21 cellular contexts compared by ENCODE assay signal in the genomic region with DNA sequence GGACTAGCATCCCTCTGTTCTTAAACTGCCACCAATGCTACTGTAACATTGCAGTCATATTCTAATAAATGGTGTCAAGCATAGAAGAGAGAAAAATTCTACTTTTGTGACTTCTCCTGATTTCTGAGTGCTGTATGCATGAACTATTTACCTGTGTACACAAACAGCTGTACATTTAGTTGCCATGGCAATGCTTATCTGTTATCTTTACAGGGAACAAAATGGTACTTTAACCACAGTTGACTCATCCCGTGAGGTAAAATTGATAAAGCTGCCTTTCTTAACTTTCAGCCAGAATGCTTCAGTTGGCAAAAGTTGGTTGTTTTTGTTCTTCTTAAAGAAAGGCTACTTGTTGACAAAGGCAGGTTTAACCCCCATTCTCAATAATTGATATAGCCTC.
DNase-seq lines count a peak whose midpoint lies in the region; ATAC-seq and TF ChIP-seq lines count a peak whose summit lies in the region.
"Had no signal": no experiment of that assay in that cellular context is flagged by ENCODE, and none has a peak within 500 bp of the region (broad histone marks: within the 10 kb centered on the region; RNA-seq: fewer than 3 reads in every experiment).

No MANE protein-coding gene starts in this region.

- H3K4me1 Mint-ChIP-seq in Calu3 (ENCODE audit: low read depth, unreplicated experiment), result peaks cover 9% of the 10 kb centered on the region
- H3K4me1 Mint-ChIP-seq: activated naive CD4-positive, alpha-beta T cell treated with anti-CD3 and anti-CD28 coated beads, Interleukin-2, amount 50 U/mL, for 24 hours; T-cell had no signal

- no TSS peak for BruUV-seq in Calu3 (replicated peaks; lab: Mats Ljungman, UMichigan)

- H3K9me3 Mint-ChIP-seq in Calu3 (ENCODE audit: low read depth, unreplicated experiment), result peaks cover 2% of the 10 kb centered on the region
- H3K9me3 Mint-ChIP-seq: activated naive CD4-positive, alpha-beta T cell treated with anti-CD3 and anti-CD28 coated beads, Interleukin-2, amount 50 U/mL, for 24 hours; activated T-helper 1 cell treated with anti-CD3 and anti-CD28 coated beads, Interleukin-12 subunit alpha, Interleukin-12 subunit beta, Interleukin-2, Interleukin-4 antibody, amounts not matched to agents 30 ng/mL and 10 ng/mL and 1 ng/mL, durations not matched to agents 14 hours and 24 hours and 36 hours had no signal

- CTCF ChIA-PET in Calu3 (lab: Charles Lee), result no interaction called here

- H3K4me3 ChIP-seq in LNCaP clone FGC (ENCODE audit: low read depth, low read length), result no peak overlapping the region
- no peak overlapping the region for H3K4me3 ChIP-seq in choroid plexus epithelial cell (ENCODE audit: low read depth, low read length)
- H3K4me3 ChIP-seq: body of pancreas had no signal

- H3K4me3 Mint-ChIP-seq in Calu3 (ENCODE audit: low read depth, unreplicated experiment), result peak overlapping the region; percentile 44
- H3K4me3 Mint-ChIP-seq: activated naive CD4-positive, alpha-beta T cell treated with anti-CD3 and anti-CD28 coated beads, Interleukin-2, amount 50 U/mL, for 24 hours; activated T-helper 1 cell treated with anti-CD3 and anti-CD28 coated beads, Interleukin-12 subunit alpha, Interleukin-12 subunit beta, Interleukin-2, Interleukin-4 antibody, amounts not matched to agents 30 ng/mL and 10 ng/mL and 1 ng/mL, durations not matched to agents 14 hours and 24 hours and 36 hours; T-cell had no signal

- H3K27ac Mint-ChIP-seq in Calu3 (ENCODE audit: unreplicated experiment), result peak overlapping the region; percentile 50
- H3K27ac Mint-ChIP-seq: activated naive CD4-positive, alpha-beta T cell treated with anti-CD3 and anti-CD28 coated beads, Interleukin-2, amount 50 U/mL, for 24 hours; activated T-helper 1 cell treated with anti-CD3 and anti-CD28 coated beads, Interleukin-12 subunit alpha, Interleukin-12 subunit beta, Interleukin-2, Interleukin-4 antibody, amounts not matched to agents 30 ng/mL and 10 ng/mL and 1 ng/mL, durations not matched to agents 14 hours and 24 hours and 36 hours; T-cell had no signal

- ATAC-seq in GM19395 (IDR thresholded peaks at IDR 0.05; ENCODE audit: unreplicated experiment) (peak; percentile 65), HG03521 (IDR thresholded peaks at IDR 0.05; ENCODE audit: unreplicated experiment) (no peak)
- ATAC-seq: body of pancreas, T-cell had no signal

- H3K27me3 Mint-ChIP-seq in Calu3 (ENCODE audit: unreplicated experiment), result no peaks in the 10 kb centered on the region
- H3K27me3 Mint-ChIP-seq: activated naive CD4-positive, alpha-beta T cell treated with anti-CD3 and anti-CD28 coated beads, Interleukin-2, amount 50 U/mL, for 24 hours; T-cell had no signal

- DNase-seq in Calu3 (no peak), LNCaP clone FGC (ENCODE audit: low read depth) (peak; percentile 67), choroid plexus epithelial cell (ENCODE audit: low read depth) (peak; percentile 4), GM19240 (ENCODE audit: insufficient read length, low spot score) (no peak), NOMO-1 (lab: John Stamatoyannopoulos, UW; ENCODE audit: unreplicated experiment in 2 of 2) (no peak), retina (no peak)
- DNase-seq: activated CD4-positive, alpha-beta T cell treated with anti-CD3 and anti-CD28 coated beads for 4 hours; body of pancreas; C1 segment of cervical spinal cord; hypothalamus; KBM-7; kidney; NCI-H1694 treated with DMSO at 0.1 percent for 48 hours; NCI-H748 treated with DMSO at 0.1 percent for 48 hours; occipital lobe; SHP77; T-cell had no signal

- no peaks in the 10 kb centered on the region for H3K36me3 Mint-ChIP-seq in Calu3 (ENCODE audit: insufficient read depth, unreplicated experiment)
- H3K36me3 Mint-ChIP-seq: activated naive CD4-positive, alpha-beta T cell treated with anti-CD3 and anti-CD28 coated beads, Interleukin-2, amount 50 U/mL, for 24 hours; T-cell had no signal

- TF ChIP-seq CTCF in Calu3 (IDR thresholded peaks at IDR 0.05; ENCODE audit: unreplicated experiment), result no peak
- TF ChIP-seq CTCF in LNCaP clone FGC (IDR thresholded peaks at IDR 0.05; ENCODE audit: control insufficient read depth, extremely low read depth, insufficient read depth), result no peak
- TF ChIP-seq CTCF in choroid plexus epithelial cell (conservative IDR thresholded peaks at IDR 0.05; ENCODE audit: low read depth, low read length), result no peak

- intact Hi-C loops in Calu3 (cut with micrococcal nuclease; ENCODE audit: unreplicated experiment), result no loop called here

Comparison
In these comparisons a context has a peak if more than half of its experiments do, and no peak if none do; other contexts are left out.
1. DNase-seq: peak in LNCaP clone FGC (single experiment) and choroid plexus epithelial cell (single experiment); none in Calu3 (single experiment), GM19240 (single experiment), NOMO-1 (0 of 2) and retina (single experiment).